Comparison of ENCODE assay signal across 22 cellular contexts in genomic region chr2:7601990-7602389, GRCh38.
A peak's percentile ranks its signal among the peaks of the same experiment; 100 is the strongest.
DNase-seq lines count a peak whose midpoint lies in the region; ATAC-seq, FAIRE-seq and TF ChIP-seq lines count a peak whose summit lies in the region.
"Had no signal": no experiment of that assay in that cellular context is flagged by ENCODE, and none has a peak within 500 bp of the region (broad histone marks: within the 10 kb centered on the region; RNA-seq: fewer than 3 reads in every experiment).

No MANE protein-coding gene starts in this region.

- H3K27ac ChIP-seq in ovary (no peak overlapping the region), GM23338 (ENCODE audit: low read depth) (no peak overlapping the region), kidney (ENCODE audit: low read depth in 2 of 2, low read length in 2 of 2) (no peak overlapping the region)
- H3K27ac ChIP-seq: GM23248 had no signal

- peaks cover 5% of the 10 kb centered on the region; the same call in 1 of the 3 replicates for H3K9me3 Mint-ChIP-seq in GM23338

- TF ChIP-seq CTCF in ovary (IDR thresholded peaks at IDR 0.05) (no peak), GM23338 (conservative IDR thresholded peaks at IDR 0.05; ENCODE audit: low read depth in 2 of 2) (no peak), kidney (IDR thresholded peaks at IDR 0.05; ENCODE audit: borderline replicate concordance, extremely low read depth, insufficient read depth) (no peak)

- peaks cover 8% of the 10 kb centered on the region for H3K27me3 Mint-ChIP-seq in GM23338 (ENCODE audit: insufficient read depth, low read depth, poor library complexity)

- no peak overlapping the region for H3K4me3 ChIP-seq in ovary
- no peak overlapping the region for H3K4me3 ChIP-seq in GM23338
- H3K4me3 ChIP-seq in kidney (ENCODE audit: low read length in 2 of 2): no peak overlapping the region
- H3K4me3 ChIP-seq: GM23248, K562 had no signal

- H3K4me1 ChIP-seq in ovary (ENCODE audit: insufficient read depth) (no peaks in the 10 kb centered on the region), GM23338 (ENCODE audit: insufficient read depth) (no peaks in the 10 kb centered on the region), kidney (ENCODE audit: control insufficient read depth in 1 of 2, insufficient read depth in 1 of 2, low read depth in 1 of 2, low read length in 2 of 2) (no peaks in the 10 kb centered on the region)
- H3K4me1 ChIP-seq: BE2C had no signal

- no peak for TF ChIP-seq EP300 in ovary (IDR thresholded peaks at IDR 0.05)

- no peak overlapping the region for H3K4me3 Mint-ChIP-seq in GM23338
- H3K4me3 Mint-ChIP-seq: CD4-positive, CD25-positive, alpha-beta regulatory T cell; CD8-positive, alpha-beta memory T cell; HFFc6 had no signal

- 40 to 62% (median 56%) methylated on average over 1 of the region's 1 CpG for WGBS in ovary, 3 donors

- H3K9me3 ChIP-seq in ovary (no peaks in the 10 kb centered on the region), kidney (ENCODE audit: control insufficient read depth in 1 of 2, low read length in 2 of 2) (no peaks in the 10 kb centered on the region)
- H3K9me3 ChIP-seq: BE2C had no signal

- H3K36me3 ChIP-seq in ovary (no peaks in the 10 kb centered on the region), GM23338 (ENCODE audit: insufficient read depth) (no peaks in the 10 kb centered on the region), kidney (ENCODE audit: control insufficient read depth in 1 of 2, insufficient read depth in 2 of 2, low read length in 2 of 2) (no peaks in the 10 kb centered on the region)
- H3K36me3 ChIP-seq: BE2C had no signal

- ATAC-seq in GM23338 (no peak), HG03354 (IDR thresholded peaks at IDR 0.05; ENCODE audit: poor library complexity, severe bottlenecking, unreplicated experiment) (no peak)
- ATAC-seq: HCT116, K562 had no signal

- intact Hi-C loops in ovary (cut with DNase I) (no loop called here), kidney (cut with DNase I) (no loop called here)

- no peaks in the 10 kb centered on the region for H3K79me2 ChIP-seq in GM23338 (replicated peaks; ENCODE audit: insufficient read depth)

- DNase-seq in DMS 273 (lab: John Stamatoyannopoulos, UW; ENCODE audit: unreplicated experiment) (peak; percentile 86), G401 (ENCODE audit: low spot score) (peak; percentile 53), NCI-H2171 treated with DMSO at 0.1 percent for 48 hours (lab: John Stamatoyannopoulos, UW) (peak; percentile 84), NCI-H69 (lab: John Stamatoyannopoulos, UW) (peak; percentile 3), ovary (no peak), GM23338 (ENCODE audit: low spot score) (no peak), kidney (no peak)
- DNase-seq: BE2C; CD4-positive, CD25-positive, alpha-beta regulatory T cell; CD8-positive, alpha-beta memory T cell; COR-L47; DMS153; DMS79; GF-D8; GM23248; HFFc6; IMR-90 had no signal

- no peak for FAIRE-seq in kidney (lab: Jason Lieb, UNC)
- FAIRE-seq: H54, HTR-8/SVneo, K562 had no signal

- H3K27ac Mint-ChIP-seq in GM23338: no peak overlapping the region
- H3K27ac Mint-ChIP-seq: CD4-positive, CD25-positive, alpha-beta regulatory T cell; CD8-positive, alpha-beta memory T cell; HFFc6 had no signal

- H3F3A ChIP-seq in GM23338 (replicated peaks; ENCODE audit: low read depth): no peaks in the 10 kb centered on the region

- H2AFZ ChIP-seq in GM23338: no peak overlapping the region
- H2AFZ ChIP-seq: GM23248 had no signal

- no peak for TF ChIP-seq POLR2A in ovary (IDR thresholded peaks at IDR 0.05)

- H3K9ac ChIP-seq in kidney (ENCODE audit: low read length in 2 of 2): no peak overlapping the region
- H3K9ac ChIP-seq: GM23248 had no signal

- in situ Hi-C loops in G401 (cut with HindIII; ENCODE audit: low sequenced_read_pairs): no loop called here

- no peaks in the 10 kb centered on the region for H3K4me1 Mint-ChIP-seq in GM23338
- H3K4me1 Mint-ChIP-seq: CD4-positive, CD25-positive, alpha-beta regulatory T cell; CD8-positive, alpha-beta memory T cell had no signal

- H3K27me3 ChIP-seq in ovary (no peaks in the 10 kb centered on the region), GM23338 (ENCODE audit: insufficient read depth) (no peaks in the 10 kb centered on the region)
- H3K27me3 ChIP-seq: BE2C had no signal

- H3K9me2 ChIP-seq in GM23338 (ENCODE audit: insufficient read depth): peaks cover 8% of the 10 kb centered on the region; the same call in 1 of the 2 replicates

- no peak overlapping the region for H3K4me2 ChIP-seq in GM23338

- H3K36me3 Mint-ChIP-seq in GM23338 (ENCODE audit: low read depth): no peaks in the 10 kb centered on the region; the same call in 2 of the 3 replicates
- H3K36me3 Mint-ChIP-seq: CD4-positive, CD25-positive, alpha-beta regulatory T cell had no signal

- H4K20me1 ChIP-seq in GM23338 (replicated peaks; ENCODE audit: insufficient read depth): no peaks in the 10 kb centered on the region

TF ChIP-seq in GM23338, 12 proteins besides CTCF, POLR2A, EP300 and RAD21:
- TF ChIP-seq ZNF462 (CRISPR knock-in tag; IDR thresholded peaks at IDR 0.05): no peak
- TF ChIP-seq JUNB (IDR thresholded peaks at IDR 0.05; ENCODE audit: unreplicated experiment): no peak
- no peak for TF ChIP-seq CREB1 (CRISPR knock-in tag; IDR thresholded peaks at IDR 0.05; ENCODE audit: low read depth)
- TF ChIP-seq EZH2 (IDR thresholded peaks at IDR 0.05; ENCODE audit: low read depth, unreplicated experiment): no peak
- no peak for TF ChIP-seq ZNF114 (CRISPR knock-in tag; IDR thresholded peaks at IDR 0.05)

Comparison
In these comparisons a context has a peak if more than half of its experiments do, and no peak if none do; other contexts are left out.
1. DNase-seq: peak in DMS 273 (single experiment), G401 (single experiment), NCI-H2171 treated with DMSO at 0.1 percent for 48 hours (single experiment) and NCI-H69 (single experiment); none in ovary (0 of 5), GM23338 (single experiment) and kidney (single experiment).